2 cellular contexts compared by ENCODE assay signal in genomic region chr9:37650873-37651768, GRCh38.
A peak's percentile ranks its signal among the peaks of the same experiment; 100 is the strongest.
TF ChIP-seq lines count a peak whose summit lies in the region.

Gene FRMPD1 (plus strand): TSS chr9:37650954. CDS start chr9:37692642, 41,688 bp downstream.

TF ChIP-seq in HCT116, 20 proteins besides CTCF, POLR2A, EP300 and RAD21 (continued from another document):
- TF ChIP-seq, protein P1, sequence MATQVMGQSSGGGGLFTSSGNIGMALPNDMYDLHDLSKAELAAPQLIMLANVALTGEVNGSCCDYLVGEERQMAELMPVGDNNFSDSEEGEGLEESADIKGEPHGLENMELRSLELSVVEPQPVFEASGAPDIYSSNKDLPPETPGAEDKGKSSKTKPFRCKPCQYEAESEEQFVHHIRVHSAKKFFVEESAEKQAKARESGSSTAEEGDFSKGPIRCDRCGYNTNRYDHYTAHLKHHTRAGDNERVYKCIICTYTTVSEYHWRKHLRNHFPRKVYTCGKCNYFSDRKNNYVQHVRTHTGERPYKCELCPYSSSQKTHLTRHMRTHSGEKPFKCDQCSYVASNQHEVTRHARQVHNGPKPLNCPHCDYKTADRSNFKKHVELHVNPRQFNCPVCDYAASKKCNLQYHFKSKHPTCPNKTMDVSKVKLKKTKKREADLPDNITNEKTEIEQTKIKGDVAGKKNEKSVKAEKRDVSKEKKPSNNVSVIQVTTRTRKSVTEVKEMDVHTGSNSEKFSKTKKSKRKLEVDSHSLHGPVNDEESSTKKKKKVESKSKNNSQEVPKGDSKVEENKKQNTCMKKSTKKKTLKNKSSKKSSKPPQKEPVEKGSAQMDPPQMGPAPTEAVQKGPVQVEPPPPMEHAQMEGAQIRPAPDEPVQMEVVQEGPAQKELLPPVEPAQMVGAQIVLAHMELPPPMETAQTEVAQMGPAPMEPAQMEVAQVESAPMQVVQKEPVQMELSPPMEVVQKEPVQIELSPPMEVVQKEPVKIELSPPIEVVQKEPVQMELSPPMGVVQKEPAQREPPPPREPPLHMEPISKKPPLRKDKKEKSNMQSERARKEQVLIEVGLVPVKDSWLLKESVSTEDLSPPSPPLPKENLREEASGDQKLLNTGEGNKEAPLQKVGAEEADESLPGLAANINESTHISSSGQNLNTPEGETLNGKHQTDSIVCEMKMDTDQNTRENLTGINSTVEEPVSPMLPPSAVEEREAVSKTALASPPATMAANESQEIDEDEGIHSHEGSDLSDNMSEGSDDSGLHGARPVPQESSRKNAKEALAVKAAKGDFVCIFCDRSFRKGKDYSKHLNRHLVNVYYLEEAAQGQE (IDR thresholded peaks at IDR 0.05; ENCODE audit: low read depth) = no peak
- TF ChIP-seq TCF7L2 (IDR thresholded peaks at IDR 0.05; ENCODE audit: borderline replicate concordance, extremely low read depth, insufficient read depth, insufficient read length) (no peak), FOSL1 (IDR thresholded peaks at IDR 0.05; ENCODE audit: low read depth) (no peak), ZFX (IDR thresholded peaks at IDR 0.05) (no peak), ZNF274 (IDR thresholded peaks at IDR 0.05; ENCODE audit: low read depth, low read length) (no peak), EZH2phosphoT487 (IDR thresholded peaks at IDR 0.05; ENCODE audit: borderline replicate concordance) (no peak), SRF (IDR thresholded peaks at IDR 0.05; ENCODE audit: low read depth) (no peak), EZH2 (IDR thresholded peaks at IDR 0.05) (no peak; the same call in 1 of the 2 replicates), SP1 (IDR thresholded peaks at IDR 0.05; ENCODE audit: low read depth) (no peak)
- TF ChIP-seq, protein P2, sequence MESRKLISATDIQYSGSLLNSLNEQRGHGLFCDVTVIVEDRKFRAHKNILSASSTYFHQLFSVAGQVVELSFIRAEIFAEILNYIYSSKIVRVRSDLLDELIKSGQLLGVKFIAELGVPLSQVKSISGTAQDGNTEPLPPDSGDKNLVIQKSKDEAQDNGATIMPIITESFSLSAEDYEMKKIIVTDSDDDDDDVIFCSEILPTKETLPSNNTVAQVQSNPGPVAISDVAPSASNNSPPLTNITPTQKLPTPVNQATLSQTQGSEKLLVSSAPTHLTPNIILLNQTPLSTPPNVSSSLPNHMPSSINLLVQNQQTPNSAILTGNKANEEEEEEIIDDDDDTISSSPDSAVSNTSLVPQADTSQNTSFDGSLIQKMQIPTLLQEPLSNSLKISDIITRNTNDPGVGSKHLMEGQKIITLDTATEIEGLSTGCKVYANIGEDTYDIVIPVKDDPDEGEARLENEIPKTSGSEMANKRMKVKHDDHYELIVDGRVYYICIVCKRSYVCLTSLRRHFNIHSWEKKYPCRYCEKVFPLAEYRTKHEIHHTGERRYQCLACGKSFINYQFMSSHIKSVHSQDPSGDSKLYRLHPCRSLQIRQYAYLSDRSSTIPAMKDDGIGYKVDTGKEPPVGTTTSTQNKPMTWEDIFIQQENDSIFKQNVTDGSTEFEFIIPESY (IDR thresholded peaks at IDR 0.05; ENCODE audit: extremely low read depth, insufficient replicate concordance, low read length) = no peak
- TF ChIP-seq, protein P3, sequence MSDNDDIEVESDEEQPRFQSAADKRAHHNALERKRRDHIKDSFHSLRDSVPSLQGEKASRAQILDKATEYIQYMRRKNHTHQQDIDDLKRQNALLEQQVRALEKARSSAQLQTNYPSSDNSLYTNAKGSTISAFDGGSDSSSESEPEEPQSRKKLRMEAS (IDR thresholded peaks at IDR 0.05) = no peak

TF ChIP-seq in WTC11, 78 proteins besides CTCF, POLR2A, EP300 and RAD21 (continued from another document):
- TF ChIP-seq, protein P4, sequence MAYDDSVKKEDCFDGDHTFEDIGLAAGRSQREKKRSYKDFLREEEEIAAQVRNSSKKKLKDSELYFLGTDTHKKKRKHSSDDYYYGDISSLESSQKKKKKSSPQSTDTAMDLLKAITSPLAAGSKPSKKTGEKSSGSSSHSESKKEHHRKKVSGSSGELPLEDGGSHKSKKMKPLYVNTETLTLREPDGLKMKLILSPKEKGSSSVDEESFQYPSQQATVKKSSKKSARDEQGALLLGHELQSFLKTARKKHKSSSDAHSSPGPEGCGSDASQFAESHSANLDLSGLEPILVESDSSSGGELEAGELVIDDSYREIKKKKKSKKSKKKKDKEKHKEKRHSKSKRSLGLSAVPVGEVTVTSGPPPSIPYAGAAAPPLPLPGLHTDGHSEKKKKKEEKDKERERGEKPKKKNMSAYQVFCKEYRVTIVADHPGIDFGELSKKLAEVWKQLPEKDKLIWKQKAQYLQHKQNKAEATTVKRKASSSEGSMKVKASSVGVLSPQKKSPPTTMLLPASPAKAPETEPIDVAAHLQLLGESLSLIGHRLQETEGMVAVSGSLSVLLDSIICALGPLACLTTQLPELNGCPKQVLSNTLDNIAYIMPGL (CRISPR knock-in tag; IDR thresholded peaks at IDR 0.05) = 0 out of 2 replicates have a peak, but pooled peaks have one; percentile 31
- TF ChIP-seq ZNF219 (CRISPR knock-in tag; IDR thresholded peaks at IDR 0.05; ENCODE audit: borderline replicate concordance) = no peak
